25 cellular contexts compared by ENCODE assay signal in genomic region chr12:127496255-127496654, GRCh38.
A peak's percentile ranks its signal among the peaks of the same experiment; 100 is the strongest.
DNase-seq lines count a peak whose midpoint lies in the region; ATAC-seq and TF ChIP-seq lines count a peak whose summit lies in the region.
"Had no signal": no experiment of that assay in that cellular context is flagged by ENCODE, and none has a peak within 500 bp of the region (broad histone marks: within the 10 kb centered on the region; RNA-seq: fewer than 3 reads in every experiment).

No MANE protein-coding gene starts in this region.

- no peaks in the 10 kb centered on the region for H3K27me3 Mint-ChIP-seq in T-helper 2 cell treated with Interferon-gamma antibody and Interleukin-4, amounts not matched to agents 5 μg/mL and 100 μg/mL, for 36 hours (ENCODE audit: low read depth)
- H3K27me3 Mint-ChIP-seq in activated CD4-positive, alpha-beta T cell treated with anti-CD3 and anti-CD28 coated beads, Interleukin-2, amount 10 ng/mL, durations not matched to agents 24 days and 14 days, result no peaks in the 10 kb centered on the region
- H3K27me3 Mint-ChIP-seq: memory B cell; stimulated activated naive CD8-positive, alpha-beta T cell treated with anti-CD3 and anti-CD28 coated beads, Interleukin-15, amount 100 ng/mL, for 72 hours had no signal

- POLR2A ChIA-PET in A673 (lab: Charles Lee; ENCODE audit: low non-redundant PET), result no interaction called here

- no peaks in the 10 kb centered on the region for H3K9me3 Mint-ChIP-seq in T-helper 2 cell treated with Interferon-gamma antibody and Interleukin-4, amounts not matched to agents 5 μg/mL and 100 μg/mL, for 36 hours
- H3K9me3 Mint-ChIP-seq in activated CD4-positive, alpha-beta T cell treated with anti-CD3 and anti-CD28 coated beads, Interleukin-2, amount 10 ng/mL, durations not matched to agents 24 days and 14 days, result peaks cover 7% of the 10 kb centered on the region

- no peaks in the 10 kb centered on the region for H3K9me3 ChIP-seq in A673 (ENCODE audit: low read depth, low read length, poor library complexity, severe bottlenecking)
- H3K9me3 ChIP-seq: A549, BLaER1, breast epithelium, Caco-2, SJCRH30, tibial artery had no signal

- intact Hi-C loops in A673 (cut with micrococcal nuclease; ENCODE audit: unreplicated experiment), result no loop called here
- intact Hi-C loops in activated CD4-positive, alpha-beta T cell treated with anti-CD3 and anti-CD28 coated beads, Interleukin-2, amount 10 ng/mL, durations not matched to agents 24 days and 14 days (cut with micrococcal nuclease), result no loop called here

- H3K4me3 ChIP-seq in A673 (ENCODE audit: low read depth, low read length, poor library complexity, severe bottlenecking), result no peak overlapping the region
- no peak overlapping the region for H3K4me3 ChIP-seq in H7 (ENCODE audit: insufficient read depth, low read depth, low read length)
- H3K4me3 ChIP-seq: A549, BLaER1, breast epithelium, K562, SJCRH30, tibial artery had no signal

- H3K4me1 ChIP-seq in A673 (ENCODE audit: insufficient read depth, low read length, poor library complexity, severe bottlenecking), result no peaks in the 10 kb centered on the region
- H3K4me1 ChIP-seq: A549, BLaER1, breast epithelium, Caco-2, SJCRH30, tibial artery had no signal

- no peak for ATAC-seq in GM21423 (IDR thresholded peaks at IDR 0.05; ENCODE audit: unreplicated experiment)
- ATAC-seq in GM21723 (IDR thresholded peaks at IDR 0.05; ENCODE audit: unreplicated experiment), result no peak
- ATAC-seq: A549; K562; left cardiac atrium; stimulated activated naive CD8-positive, alpha-beta T cell treated with anti-CD3 and anti-CD28 coated beads, Interleukin-15, amount 100 ng/mL, for 72 hours had no signal

- BruUV-seq in A673 (replicated peaks; lab: Mats Ljungman, UMichigan), result no TSS peak

- H3K4me3 Mint-ChIP-seq in T-helper 2 cell treated with Interferon-gamma antibody and Interleukin-4, amounts not matched to agents 5 μg/mL and 100 μg/mL, for 36 hours, result no peak overlapping the region
- no peak overlapping the region for H3K4me3 Mint-ChIP-seq in activated CD4-positive, alpha-beta T cell treated with anti-CD3 and anti-CD28 coated beads, Interleukin-2, amount 10 ng/mL, durations not matched to agents 24 days and 14 days
- H3K4me3 Mint-ChIP-seq: memory B cell; stimulated activated naive CD8-positive, alpha-beta T cell treated with anti-CD3 and anti-CD28 coated beads, Interleukin-15, amount 100 ng/mL, for 72 hours had no signal

- DNase-seq in A673 (ENCODE audit: low spot score) (no peak), H7 (peak; percentile 37), iPS-NIHi7 (ENCODE audit: extremely low spot score) (peak; percentile 60), activated T-cell treated with anti-CD3 and anti-CD28 coated beads for 4 hours (no peak)
- DNase-seq in T-helper 2 cell treated with Interferon-gamma antibody and Interleukin-4, amounts not matched to agents 5 μg/mL and 100 μg/mL, for 36 hours (ENCODE audit: low spot score), result no peak
- no peak for DNase-seq in activated CD4-positive, alpha-beta T cell treated with anti-CD3 and anti-CD28 coated beads, Interleukin-2, amount 10 ng/mL, durations not matched to agents 24 days and 14 days
- DNase-seq: activated CD4-positive, alpha-beta T cell treated with anti-CD3 and anti-CD28 coated beads, Interleukin-2, amount 50 U/mL, for 1 hour; activated CD8-positive, alpha-beta memory T cell treated with anti-CD3 and anti-CD28 coated beads, Interleukin-2, amount 50 U/mL, for 4 hours; activated effector memory CD4-positive, alpha-beta T cell treated with Interleukin-2 at 50 U/mL for 16 hours; Caco-2; EL; left cardiac atrium; NCI-H1694; NCI-H82; SJCRH30; stimulated activated CD4-positive, alpha-beta T cell treated with anti-CD3 and anti-CD28 coated beads, Interleukin-4, amount 100 ng/mL, for 4 hours; stimulated activated naive CD8-positive, alpha-beta T cell treated with anti-CD3 and anti-CD28 coated beads, Interleukin-15, amount 100 ng/mL, for 72 hours; tibial artery had no signal

- peaks cover 4% of the 10 kb centered on the region for H3K27me3 ChIP-seq in A673 (replicated peaks; ENCODE audit: insufficient read depth, low read depth, low read length, poor library complexity)
- H3K27me3 ChIP-seq in H7 (ENCODE audit: control insufficient read depth, insufficient read depth, low read length), result no peaks in the 10 kb centered on the region
- H3K27me3 ChIP-seq: BLaER1, breast epithelium, SJCRH30, tibial artery had no signal

- no peak overlapping the region for H3K27ac ChIP-seq in A673 (ENCODE audit: low read depth, low read length, poor library complexity, severe bottlenecking)
- H3K27ac ChIP-seq: A549, BLaER1, breast epithelium, SJCRH30, tibial artery had no signal

- CTCF ChIA-PET in A673 (lab: Charles Lee), result no interaction called here

- peak; percentile 40 for TF ChIP-seq CTCF in A673 (conservative IDR thresholded peaks at IDR 0.05; ENCODE audit: low read depth, low read length)

- no peaks in the 10 kb centered on the region for H3K4me1 Mint-ChIP-seq in T-helper 2 cell treated with Interferon-gamma antibody and Interleukin-4, amounts not matched to agents 5 μg/mL and 100 μg/mL, for 36 hours (ENCODE audit: low read depth)
- H3K4me1 Mint-ChIP-seq in activated CD4-positive, alpha-beta T cell treated with anti-CD3 and anti-CD28 coated beads, Interleukin-2, amount 10 ng/mL, durations not matched to agents 24 days and 14 days, result peaks cover 9% of the 10 kb centered on the region
- H3K4me1 Mint-ChIP-seq: memory B cell; stimulated activated naive CD8-positive, alpha-beta T cell treated with anti-CD3 and anti-CD28 coated beads, Interleukin-15, amount 100 ng/mL, for 72 hours had no signal

- H3K36me3 Mint-ChIP-seq in T-helper 2 cell treated with Interferon-gamma antibody and Interleukin-4, amounts not matched to agents 5 μg/mL and 100 μg/mL, for 36 hours (ENCODE audit: low read depth), result no peaks in the 10 kb centered on the region
- no peaks in the 10 kb centered on the region for H3K36me3 Mint-ChIP-seq in activated CD4-positive, alpha-beta T cell treated with anti-CD3 and anti-CD28 coated beads, Interleukin-2, amount 10 ng/mL, durations not matched to agents 24 days and 14 days (ENCODE audit: low read depth)
- H3K36me3 Mint-ChIP-seq: memory B cell had no signal

- H3K36me3 ChIP-seq in A673 (ENCODE audit: insufficient read depth, low read length, poor library complexity, severe bottlenecking), result no peaks in the 10 kb centered on the region
- no peaks in the 10 kb centered on the region for H3K36me3 ChIP-seq in H7 (replicated peaks; ENCODE audit: control insufficient read depth, insufficient read depth, low read length)
- H3K36me3 ChIP-seq: BLaER1, breast epithelium, SJCRH30, tibial artery had no signal

- H3K27ac Mint-ChIP-seq in T-helper 2 cell treated with Interferon-gamma antibody and Interleukin-4, amounts not matched to agents 5 μg/mL and 100 μg/mL, for 36 hours, result peak overlapping the region; percentile 39
- H3K27ac Mint-ChIP-seq in activated CD4-positive, alpha-beta T cell treated with anti-CD3 and anti-CD28 coated beads, Interleukin-2, amount 10 ng/mL, durations not matched to agents 24 days and 14 days, result no peak overlapping the region
- H3K27ac Mint-ChIP-seq: memory B cell; stimulated activated naive CD8-positive, alpha-beta T cell treated with anti-CD3 and anti-CD28 coated beads, Interleukin-15, amount 100 ng/mL, for 72 hours had no signal

Comparison
In these comparisons a context has a peak if more than half of its experiments do, and no peak if none do; other contexts are left out.
1. DNase-seq: peak in H7 (single experiment) and iPS-NIHi7 (single experiment); none in A673 (single experiment), T-helper 2 cell treated with Interferon-gamma antibody and Interleukin-4, amounts not matched to agents 5 μg/mL and 100 μg/mL, for 36 hours (single experiment), activated CD4-positive, alpha-beta T cell treated with anti-CD3 and anti-CD28 coated beads, Interleukin-2, amount 10 ng/mL, durations not matched to agents 24 days and 14 days (single experiment) and activated T-cell treated with anti-CD3 and anti-CD28 coated beads for 4 hours (single experiment).